Comparison of ENCODE assay signal across 25 cellular contexts in the genomic region with DNA sequence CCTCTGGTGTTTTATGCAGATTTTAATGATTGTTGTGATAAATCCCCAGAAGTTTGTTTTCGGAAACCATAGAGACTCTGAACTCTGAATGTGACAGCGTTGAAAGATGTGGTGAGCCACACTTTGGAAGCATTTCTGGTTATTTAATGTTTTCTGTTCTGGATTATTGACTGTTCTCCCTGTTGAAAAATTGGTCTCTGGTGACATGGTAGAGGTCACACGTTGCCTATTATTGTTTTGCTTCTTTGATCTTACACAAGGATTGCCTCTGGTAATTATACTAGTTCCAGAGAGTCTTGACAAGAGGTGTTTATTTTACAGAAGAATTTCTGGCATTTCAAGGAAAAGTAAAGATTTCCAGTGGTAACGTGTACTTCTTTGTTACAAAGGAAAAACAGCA.
DNase-seq lines count a peak whose midpoint lies in the region; ATAC-seq, FAIRE-seq and TF ChIP-seq lines count a peak whose summit lies in the region.
"Had no signal": no experiment of that assay in that cellular context is flagged by ENCODE, and none has a peak within 500 bp of the region (broad histone marks: within the 10 kb centered on the region; RNA-seq: fewer than 3 reads in every experiment).

No MANE protein-coding gene starts in this region.

- TF ChIP-seq RAD21 in HepG2 (CRISPR knock-in tag; IDR thresholded peaks at IDR 0.05): no peak

- BruUV-seq in HepG2 (replicated peaks; lab: Mats Ljungman, UMichigan): no TSS peak

- no peaks in the 10 kb centered on the region for H3K9me3 ChIP-seq in HepG2 (ENCODE audit: low read length)
- H3K9me3 ChIP-seq: testis had no signal

- no peak overlapping the region for H3K4me3 ChIP-seq in astrocyte of the cerebellum (ENCODE audit: low read depth, low read length)
- H3K4me3 ChIP-seq in HepG2 (replicated peaks in 1 of 3; ENCODE audit: insufficient read depth in 1 of 3, low read depth in 2 of 3, low read length in 3 of 3): no peak overlapping the region
- H3K4me3 ChIP-seq: GM12878, testis had no signal

- CTCF ChIA-PET in HepG2 (lab: Yijun Ruan, JAX; ENCODE audit: low intra/inter-chr PET ratio, low total read pairs): no interaction called here

- no peak overlapping the region for H2AFZ ChIP-seq in HepG2 (ENCODE audit: low read length)

- no peaks in the 10 kb centered on the region for H3K27me3 ChIP-seq in HepG2 (ENCODE audit: control insufficient read depth in 1 of 2, insufficient read depth in 2 of 2, low read length in 2 of 2)
- H3K27me3 ChIP-seq: testis had no signal

- ATAC-seq in HepG2 (no peak), GM21515 (IDR thresholded peaks at IDR 0.05; ENCODE audit: unreplicated experiment) (no peak), Right ventricle myocardium superior (ENCODE audit: poor library complexity) (no peak)
- no peak for ATAC-seq in stimulated activated naive CD8-positive, alpha-beta T cell treated with anti-CD3 and anti-CD28 coated beads, Interleukin-15, Interleukin-2, amounts not matched to agents 100 U/mL and 50 U/mL, for 24 hours
- ATAC-seq: GM12878; stimulated activated effector memory CD8-positive, alpha-beta T cell treated with anti-CD3 and anti-CD28 coated beads, Interleukin-12 subunit alpha, Interleukin-12 subunit beta, amount 100 ng/mL, for 72 hours had no signal

- in situ Hi-C loops in astrocyte of the cerebellum (cut with HindIII; ENCODE audit: low sequenced_read_pairs) (no loop called here), HepG2 (cut with HindIII; ENCODE audit: extremely low pct_ligation_motif_present, low pct_unique_long_range_greater_than_20kb) (no loop called here)

- peak; percentile 99 for FAIRE-seq in G401.6 (lab: Jason Lieb, UNC)
- FAIRE-seq in HepG2 (lab: Jason Lieb, UNC): no peak
- FAIRE-seq: GM12878 had no signal

- 10% methylated on average over 4 of the region's 4 CpGs for WGBS in HepG2 (ENCODE audit: low lambda C conversion rate)

- H3K9ac ChIP-seq in HepG2 (ENCODE audit: insufficient read depth, low read depth, low read length): no peak overlapping the region

- no peaks in the 10 kb centered on the region for H4K20me1 ChIP-seq in HepG2 (ENCODE audit: insufficient read depth, low read length)

- no peak overlapping the region for H3K27ac ChIP-seq in HepG2 (ENCODE audit: extremely low read length, insufficient read depth, low read length)
- H3K27ac ChIP-seq: testis had no signal

- no peak for TF ChIP-seq EP300 in HepG2 (IDR thresholded peaks at IDR 0.05; ENCODE audit: low read depth in 2 of 2, low read length in 2 of 2)
- TF ChIP-seq EP300 in HepG2 (CRISPR knock-in tag; IDR thresholded peaks at IDR 0.05; ENCODE audit: borderline replicate concordance): no peak

- TF ChIP-seq CTCF in astrocyte of the cerebellum (IDR thresholded peaks at IDR 0.05; ENCODE audit: low read depth, low read length, missing control alignments): no peak
- no peak for TF ChIP-seq CTCF in HepG2 (CRISPR knock-in tag; IDR thresholded peaks at IDR 0.05)

- POLR2A ChIA-PET in HepG2 (lab: Yijun Ruan, JAX): no interaction called here

- intact Hi-C loops in HepG2 (cut with micrococcal nuclease; ENCODE audit: unreplicated experiment) (no loop called here), Right ventricle myocardium superior (cut with DNase I) (no loop called here)

- peak; percentile 22 for DNase-seq in astrocyte of the cerebellum (ENCODE audit: low read depth)
- peak; percentile 2 for DNase-seq in HepG2 (ENCODE audit: low spot score)
- peak; percentile 14 for DNase-seq in stromal cell of bone marrow (ENCODE audit: low read depth)
- DNase-seq in stimulated activated naive CD8-positive, alpha-beta T cell treated with anti-CD3 and anti-CD28 coated beads, Interleukin-15, Interleukin-2, amounts not matched to agents 100 U/mL and 50 U/mL, for 24 hours: no peak
- no peak for DNase-seq in T-helper 9 cell
- no peak for DNase-seq in Right ventricle myocardium superior
- DNase-seq: activated naive CD4-positive, alpha-beta T cell treated with anti-CD3 and anti-CD28 coated beads, Interleukin-2, amount 10 ng/mL, durations not matched to agents 7 days and 5 days; anterior cingulate cortex; caudate nucleus; CD4-positive, CD25-positive, alpha-beta regulatory T cell; GF-D8; H9; mammary epithelial cell; NCI-H1092 treated with DMSO at 0.1 percent for 48 hours; NCI-H1930; NCI-H2227 treated with DMSO at 0.1 percent for 48 hours; NCI-H69; occipital lobe; SHP77; T1000; testis had no signal

- H3K4me2 ChIP-seq in HepG2 (ENCODE audit: low read depth, low read length): no peak overlapping the region

- no peaks in the 10 kb centered on the region for H3K36me3 ChIP-seq in HepG2 (replicated peaks in 1 of 2; ENCODE audit: control insufficient read depth in 1 of 2, insufficient read depth in 2 of 2, low read length in 2 of 2)

- TF ChIP-seq POLR2A in HepG2 (IDR thresholded peaks at IDR 0.05; ENCODE audit: insufficient read depth in 1 of 2, low read depth in 2 of 2, low read length in 2 of 2): no peak

- no peaks in the 10 kb centered on the region for H3K79me2 ChIP-seq in HepG2 (ENCODE audit: insufficient read depth, low read length)

- H3K4me1 ChIP-seq in HepG2 (ENCODE audit: insufficient read depth, low read length): peaks cover 6% of the 10 kb centered on the region; the same call in 1 of the 2 replicates

TF ChIP-seq in HepG2, 621 proteins besides CTCF, POLR2A, EP300 and RAD21:
- TF ChIP-seq SOX5 (CRISPR knock-in tag; IDR thresholded peaks at IDR 0.05; ENCODE audit: borderline replicate concordance): peak; percentile 32; the same call in 1 of the 2 replicates
- no peak for TF ChIP-seq SOX13 (IDR thresholded peaks at IDR 0.05)
- peak in 1 of 2 experiments; percentile 36; a peak in 1 of 4 replicates for TF ChIP-seq SOX13 (CRISPR knock-in tag; conservative IDR thresholded peaks at IDR 0.05 in 1 of 2, IDR thresholded peaks at IDR 0.05 in 1 of 2)
- no peak for TF ChIP-seq ZNF644 (CRISPR knock-in tag; IDR thresholded peaks at IDR 0.05; ENCODE audit: low read depth)
TF ChIP-seq in HepG2: peak in this region for 2.

Comparison
In these comparisons a context has a peak if more than half of its experiments do, and no peak if none do; other contexts are left out.
1. DNase-seq: peak in astrocyte of the cerebellum (single experiment), HepG2 (single experiment) and stromal cell of bone marrow (single experiment); none in stimulated activated naive CD8-positive, alpha-beta T cell treated with anti-CD3 and anti-CD28 coated beads, Interleukin-15, Interleukin-2, amounts not matched to agents 100 U/mL and 50 U/mL, for 24 hours (single experiment), T-helper 9 cell (single experiment) and Right ventricle myocardium superior (single experiment).